18 cellular contexts compared by ENCODE assay signal in genomic region chr6:72741083-72741482, GRCh38.
"Had no signal": no experiment of that assay in that cellular context is flagged by ENCODE, and none has a peak within 500 bp of the region (broad histone marks: within the 10 kb centered on the region; RNA-seq: fewer than 3 reads in every experiment).

No MANE protein-coding gene starts in this region.

- H3K9me3 ChIP-seq: left lung, mucosa of descending colon, right atrium auricular region, thoracic aorta, upper lobe of right lung had no signal

- DNase-seq: activated CD4-positive, alpha-beta T cell treated with anti-CD3 and anti-CD28 coated beads for 4 hours; activated CD8-positive, alpha-beta memory T cell treated with anti-CD3 and anti-CD28 coated beads, Interleukin-2, amount 50 U/mL, for 48 hours; activated gamma-delta T cell treated with Interleukin-2 at 50 U/mL for 16 hours; kidney; left lung; mucosa of descending colon; naive thymus-derived CD4-positive, alpha-beta T cell; stimulated activated CD4-positive, alpha-beta T cell treated with anti-CD3 and anti-CD28 coated beads, Interleukin-15, amount 100 ng/mL, for 24 hours; stimulated activated CD4-positive, alpha-beta T cell treated with anti-CD3 and anti-CD28 coated beads, Interleukin-4, amount 100 ng/mL, for 1 hour; stimulated activated naive CD4-positive, alpha-beta T cell treated with Interleukin-2 at 50 U/mL for 16 hours; T-helper 17 cell; upper lobe of right lung had no signal

- H3K4me1 ChIP-seq: left lung, right atrium auricular region, upper lobe of right lung had no signal

- H3K27me3 ChIP-seq: left lung, right atrium auricular region, upper lobe of right lung had no signal

- H3K27ac ChIP-seq: left lung, right atrium auricular region, skin epidermis, thoracic aorta, upper lobe of right lung had no signal

- H3K36me3 ChIP-seq: right atrium auricular region, thoracic aorta, upper lobe of right lung had no signal

- H3K4me3 Mint-ChIP-seq: T-helper 17 cell, WTC11 had no signal

- H3K36me3 Mint-ChIP-seq: WTC11 had no signal

- H3K4me3 ChIP-seq: left lung, mucosa of descending colon, right atrium auricular region, skin epidermis, thoracic aorta, upper lobe of right lung had no signal

- H3K4me1 Mint-ChIP-seq: T-helper 17 cell had no signal

- FAIRE-seq: endometrium, kidney, TTC549 had no signal

- ATAC-seq: left lung; mucosa of descending colon; naive thymus-derived CD4-positive, alpha-beta T cell; T-helper 17 cell; upper lobe of right lung; WTC11 had no signal

- H3K27ac Mint-ChIP-seq: naive thymus-derived CD4-positive, alpha-beta T cell; T-helper 17 cell; WTC11 had no signal

- H3K27me3 Mint-ChIP-seq: naive thymus-derived CD4-positive, alpha-beta T cell had no signal
